15 cellular contexts compared by ENCODE assay signal in the genomic region with DNA sequence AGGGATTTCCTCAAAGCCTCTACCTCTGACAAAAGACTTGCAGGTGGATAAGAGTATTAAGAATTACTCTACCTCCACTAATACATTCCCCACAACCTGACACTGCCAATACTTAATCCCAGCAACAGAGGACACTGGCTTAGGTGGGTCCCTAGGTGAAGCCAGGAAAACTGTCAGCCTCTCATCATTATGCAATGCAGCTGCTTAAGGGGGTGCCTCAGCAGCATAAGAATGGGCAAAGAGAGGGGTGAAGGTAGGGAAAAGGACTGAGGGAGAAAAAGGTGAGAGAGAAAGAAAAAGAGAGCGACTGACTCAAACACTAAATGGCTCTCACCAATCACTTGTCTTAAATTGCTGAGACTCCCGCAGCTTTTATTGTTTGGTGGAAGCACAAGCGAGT.
"Had no signal": no experiment of that assay in that cellular context is flagged by ENCODE, and none has a peak within 500 bp of the region (broad histone marks: within the 10 kb centered on the region; RNA-seq: fewer than 3 reads in every experiment).

No MANE protein-coding gene starts in this region.

- H3K27ac ChIP-seq: left ventricle myocardium inferior, prostate gland, tibial artery had no signal

- H3K9me3 ChIP-seq: left ventricle myocardium inferior, prostate gland, tibial artery had no signal

- ATAC-seq: naive thymus-derived CD4-positive, alpha-beta T cell; right cardiac atrium; stimulated activated naive CD8-positive, alpha-beta T cell treated with anti-CD3 and anti-CD28 coated beads, Interleukin-15, Interleukin-2, amounts not matched to agents 100 U/mL and 50 U/mL, for 24 hours had no signal

- H3K36me3 ChIP-seq: left ventricle myocardium inferior, prostate gland, tibial artery had no signal

- H3K4me1 ChIP-seq: prostate gland, tibial artery had no signal

- H3K27ac Mint-ChIP-seq: activated naive CD8-positive, alpha-beta T cell treated with anti-CD3 and anti-CD28 coated beads, Interleukin-2, amount 10 ng/mL, durations not matched to agents 7 days and 5 days; activated T-helper 1 cell treated with anti-CD3 and anti-CD28 coated beads, Interleukin-12 subunit alpha, Interleukin-12 subunit beta, Interleukin-2, Interleukin-4 antibody, amounts not matched to agents 30 ng/mL and 10 ng/mL and 1 ng/mL, durations not matched to agents 14 hours and 24 hours and 36 hours had no signal

- H3K9me3 Mint-ChIP-seq: activated naive CD8-positive, alpha-beta T cell treated with anti-CD3 and anti-CD28 coated beads, Interleukin-2, amount 10 ng/mL, durations not matched to agents 7 days and 5 days; activated T-helper 1 cell treated with anti-CD3 and anti-CD28 coated beads, Interleukin-12 subunit alpha, Interleukin-12 subunit beta, Interleukin-2, Interleukin-4 antibody, amounts not matched to agents 30 ng/mL and 10 ng/mL and 1 ng/mL, durations not matched to agents 14 hours and 24 hours and 36 hours; naive thymus-derived CD4-positive, alpha-beta T cell had no signal

- H3K4me3 Mint-ChIP-seq: activated naive CD8-positive, alpha-beta T cell treated with anti-CD3 and anti-CD28 coated beads, Interleukin-2, amount 10 ng/mL, durations not matched to agents 7 days and 5 days; activated T-helper 1 cell treated with anti-CD3 and anti-CD28 coated beads, Interleukin-12 subunit alpha, Interleukin-12 subunit beta, Interleukin-2, Interleukin-4 antibody, amounts not matched to agents 30 ng/mL and 10 ng/mL and 1 ng/mL, durations not matched to agents 14 hours and 24 hours and 36 hours had no signal

- H3K27me3 Mint-ChIP-seq: activated naive CD8-positive, alpha-beta T cell treated with anti-CD3 and anti-CD28 coated beads, Interleukin-2, amount 10 ng/mL, durations not matched to agents 7 days and 5 days; naive thymus-derived CD4-positive, alpha-beta T cell had no signal

- H3K4me3 ChIP-seq: left ventricle myocardium inferior, prostate gland, tibial artery had no signal

- H3K27me3 ChIP-seq: tibial artery had no signal

- DNase-seq: activated CD4-positive, alpha-beta T cell treated with anti-CD3 and anti-CD28 coated beads for 1 hour; activated CD4-positive, alpha-beta T cell treated with anti-CD3 and anti-CD28 coated beads, Interleukin-2, amount 50 U/mL, for 48 hours; activated naive CD8-positive, alpha-beta T cell treated with anti-CD3 and anti-CD28 coated beads, Interleukin-2, amount 10 ng/mL, durations not matched to agents 7 days and 5 days; activated T-cell treated with anti-CD3 and anti-CD28 coated beads for 4 hours; foreskin melanocyte; left ventricle myocardium inferior; mammary epithelial cell; naive thymus-derived CD4-positive, alpha-beta T cell; right cardiac atrium; stimulated activated CD4-positive, alpha-beta T cell treated with anti-CD3 and anti-CD28 coated beads, Interleukin-2, amount 100 ng/mL, for 24 hours; stimulated activated naive CD8-positive, alpha-beta T cell treated with anti-CD3 and anti-CD28 coated beads, Interleukin-15, Interleukin-2, amounts not matched to agents 100 U/mL and 50 U/mL, for 24 hours; substantia nigra; tibial artery had no signal
